ENCODE assay signal across 26 cellular contexts in the genomic region with DNA sequence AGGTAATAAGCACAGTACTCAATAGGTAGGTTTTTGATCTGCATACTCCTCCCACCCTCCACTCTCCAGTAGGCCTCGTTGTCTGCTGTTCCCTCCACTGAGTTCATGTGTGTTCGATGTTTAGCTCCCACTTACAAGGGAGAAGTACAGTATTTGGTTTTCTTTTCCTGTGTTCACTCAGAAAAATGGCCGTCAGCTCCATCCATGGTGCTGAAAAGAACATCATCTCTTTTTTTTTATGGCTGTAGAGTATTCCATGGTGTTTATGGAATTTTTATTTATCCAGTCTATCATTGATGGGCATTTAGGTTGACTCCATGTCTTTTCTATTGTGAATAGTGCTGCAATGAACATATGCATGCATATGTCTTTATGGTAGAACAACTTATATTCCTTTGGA.
DNase-seq lines count a peak whose midpoint lies in the region; ATAC-seq, FAIRE-seq and TF ChIP-seq lines count a peak whose summit lies in the region.
"Had no signal": no experiment of that assay in that cellular context is flagged by ENCODE, and none has a peak within 500 bp of the region (broad histone marks: within the 10 kb centered on the region; RNA-seq: fewer than 3 reads in every experiment).

No MANE protein-coding gene starts in this region.

- no peaks in the 10 kb centered on the region for H3K36me3 ChIP-seq in HCT116 (ENCODE audit: control insufficient read depth in 1 of 2, insufficient read depth in 2 of 2, low read length in 2 of 2)
- no peaks in the 10 kb centered on the region for H3K36me3 ChIP-seq in CD8-positive, alpha-beta memory T cell (ENCODE audit: insufficient read depth, low read length)
- H3K36me3 ChIP-seq in PC-9 (ENCODE audit: low read depth): no peaks in the 10 kb centered on the region
- H3K36me3 ChIP-seq: BLaER1 treated with 17β-estradiol and CSF1 and Interleukin-3, amounts not matched to agents 10 nM and 100 nM had no signal

- no peak overlapping the region for H3K9ac ChIP-seq in HCT116 (ENCODE audit: low read length)
- H3K9ac ChIP-seq: BLaER1 treated with 17β-estradiol and CSF1 and Interleukin-3, amounts not matched to agents 10 nM and 100 nM had no signal

- H3K9me3 Mint-ChIP-seq in CD8-positive, alpha-beta memory T cell: peaks cover 9 to 57% (median 12%) of the 10 kb centered on the region in 5 donors

- H4K20me1 ChIP-seq in HCT116 (ENCODE audit: insufficient read depth) (no peaks in the 10 kb centered on the region), PC-9 (ENCODE audit: insufficient read depth) (no peaks in the 10 kb centered on the region)
- H4K20me1 ChIP-seq: BLaER1 treated with 17β-estradiol and CSF1 and Interleukin-3, amounts not matched to agents 10 nM and 100 nM had no signal

- TF ChIP-seq CTCF in A549 (IDR thresholded peaks at IDR 0.05): no peak
- no peak for TF ChIP-seq CTCF in HCT116 (IDR thresholded peaks at IDR 0.05 in 2 of 3, conservative IDR thresholded peaks at IDR 0.05 in 1 of 3; ENCODE audit: borderline replicate concordance in 1 of 3, insufficient read depth in 1 of 3, low read depth in 2 of 3, low read length in 2 of 3)
- TF ChIP-seq CTCF in PC-9 (conservative IDR thresholded peaks at IDR 0.05): no peak

- H3K4me1 ChIP-seq in A549 (no peaks in the 10 kb centered on the region), HCT116 (ENCODE audit: control insufficient read depth in 1 of 2, insufficient read depth in 2 of 2, low read length in 2 of 2) (no peaks in the 10 kb centered on the region), PC-9 (replicated peaks; ENCODE audit: insufficient read depth) (no peaks in the 10 kb centered on the region)
- H3K4me1 ChIP-seq in CD8-positive, alpha-beta memory T cell (ENCODE audit: insufficient read depth, low read length): no peaks in the 10 kb centered on the region
- H3K4me1 ChIP-seq: BLaER1 treated with 17β-estradiol and CSF1 and Interleukin-3, amounts not matched to agents 10 nM and 100 nM had no signal

- H2AFZ ChIP-seq in HCT116 (ENCODE audit: low read depth, low read length, poor library complexity, severe bottlenecking): no peak overlapping the region
- no peak overlapping the region for H2AFZ ChIP-seq in PC-9

- no peaks in the 10 kb centered on the region for H3K4me1 Mint-ChIP-seq in CD8-positive, alpha-beta memory T cell
- H3K4me1 Mint-ChIP-seq: B cell had no signal

- no peak overlapping the region for H3K4me3 Mint-ChIP-seq in CD8-positive, alpha-beta memory T cell
- H3K4me3 Mint-ChIP-seq: B cell; CD4-positive, alpha-beta T cell; CD8-positive, alpha-beta T cell had no signal

- WGBS in A549 (ENCODE audit: missing lambda C conversion rate): 3% methylated on average over 3 of the region's 3 CpGs

- peaks cover 0 to 2% of the 10 kb centered on the region in 2 donors for H3K27me3 Mint-ChIP-seq in CD8-positive, alpha-beta memory T cell
- H3K27me3 Mint-ChIP-seq: B cell; CD4-positive, alpha-beta T cell had no signal

- H3K9me2 ChIP-seq in HCT116 (ENCODE audit: insufficient read depth): no peaks in the 10 kb centered on the region
- H3K9me2 ChIP-seq in PC-9 (ENCODE audit: insufficient read depth): no peaks in the 10 kb centered on the region

- H3K4me2 ChIP-seq in A549: no peak overlapping the region
- no peak overlapping the region for H3K4me2 ChIP-seq in HCT116 (ENCODE audit: low read length)
- H3K4me2 ChIP-seq in PC-9: no peak overlapping the region
- H3K4me2 ChIP-seq: BLaER1 treated with 17β-estradiol and CSF1 and Interleukin-3, amounts not matched to agents 10 nM and 100 nM had no signal

- H3K36me3 Mint-ChIP-seq in CD8-positive, alpha-beta memory T cell: no peaks in the 10 kb centered on the region
- H3K36me3 Mint-ChIP-seq: CD8-positive, alpha-beta T cell had no signal

- CTCF ChIA-PET in A549 (lab: Yijun Ruan, JAX) (no interaction called here), HCT116 (lab: Charles Lee) (no interaction called here), PC-9 (lab: Charles Lee) (no interaction called here)
- CTCF ChIA-PET in CD8-positive, alpha-beta memory T cell (lab: Charles Lee): no interaction called here

- BruUV-seq in HCT116 (replicated peaks; lab: Mats Ljungman, UMichigan) (no TSS peak), PC-9 (replicated peaks; lab: Mats Ljungman, UMichigan) (no TSS peak)

- H3K79me2 ChIP-seq in HCT116 (ENCODE audit: insufficient read depth, low read length) (no peaks in the 10 kb centered on the region), PC-9 (ENCODE audit: low read depth) (no peaks in the 10 kb centered on the region)

- no peak for TF ChIP-seq EP300 in A549 (IDR thresholded peaks at IDR 0.05)

- TF ChIP-seq POLR2A in A549 (IDR thresholded peaks at IDR 0.05; ENCODE audit: low read length) (no peak), HCT116 (IDR thresholded peaks at IDR 0.05; ENCODE audit: borderline replicate concordance, extremely low read depth, insufficient read depth, insufficient read length) (no peak)

- no peak overlapping the region for H3K27ac ChIP-seq in A549
- H3K27ac ChIP-seq in HCT116 (ENCODE audit: low read depth, low read length): no peak overlapping the region
- H3K27ac ChIP-seq in CD8-positive, alpha-beta memory T cell (ENCODE audit: low read depth, low read length): no peak overlapping the region
- H3K27ac ChIP-seq in PC-9: no peak overlapping the region
- H3K27ac ChIP-seq: BLaER1 treated with 17β-estradiol and CSF1 and Interleukin-3, amounts not matched to agents 10 nM and 100 nM; C4-2B had no signal

- H3K9me3 ChIP-seq in A549 (peaks cover 17% of the 10 kb centered on the region; the same call in 2 of the 3 replicates), HCT116 (ENCODE audit: control insufficient read depth in 1 of 2, insufficient read depth in 1 of 2, low read depth in 1 of 2, low read length in 2 of 2) (no peaks in the 10 kb centered on the region), PC-9 (ENCODE audit: insufficient read depth, low read depth) (no peaks in the 10 kb centered on the region)
- H3K9me3 ChIP-seq in CD8-positive, alpha-beta memory T cell (ENCODE audit: low read length): no peaks in the 10 kb centered on the region

- RAD21 ChIA-PET in HCT116 (lab: Charles Lee; ENCODE audit: low non-redundant PET in 1 of 2, low total read pairs in 2 of 2, uncharacterized antibody in 2 of 2, unreplicated experiment in 2 of 2): no interaction called here

- no peak for FAIRE-seq in A549 (lab: Jason Lieb, UNC)
- FAIRE-seq: A204.1, GM12878, GM12892, GM18507, GM19239 had no signal

- no peak for DNase-seq in A549 (ENCODE audit: low read depth in 1 of 2, low spot score in 1 of 2)
- no peak for DNase-seq in HCT116 (ENCODE audit: low read depth, low spot score)
- DNase-seq in foreskin melanocyte: peak; percentile 22
- no peak for DNase-seq in CD8-positive, alpha-beta memory T cell
- no peak for DNase-seq in PC-9
- DNase-seq: 8988T; AML-193; CD4-positive, alpha-beta T cell; CD8-positive, alpha-beta T cell; COR-L47; DMS 273 treated with DMSO at 0.1 percent for 48 hours; DMS153; DMS53; DMS79; DND-41; EL; GDM1 had no signal

- no peak overlapping the region for H3K27ac Mint-ChIP-seq in CD8-positive, alpha-beta memory T cell
- H3K27ac Mint-ChIP-seq: B cell; CD4-positive, alpha-beta T cell; CD8-positive, alpha-beta T cell had no signal

- no peaks in the 10 kb centered on the region for H3F3A ChIP-seq in PC-9 (ENCODE audit: insufficient read depth, low read depth)

- no peaks in the 10 kb centered on the region for H3K27me3 ChIP-seq in HCT116 (ENCODE audit: insufficient read depth, low read length)
- H3K27me3 ChIP-seq in CD8-positive, alpha-beta memory T cell (ENCODE audit: insufficient read depth, low read length, poor library complexity, severe bottlenecking): no peaks in the 10 kb centered on the region
- no peaks in the 10 kb centered on the region for H3K27me3 ChIP-seq in PC-9 (ENCODE audit: insufficient read depth, low read depth)
- H3K27me3 ChIP-seq: BLaER1 treated with 17β-estradiol and CSF1 and Interleukin-3, amounts not matched to agents 10 nM and 100 nM had no signal

- POLR2A ChIA-PET in A549 (lab: Yijun Ruan, JAX): no interaction called here
- POLR2A ChIA-PET in HCT116 (lab: Charles Lee): no interaction called here
- POLR2A ChIA-PET in CD8-positive, alpha-beta memory T cell (lab: Charles Lee): no interaction called here
- POLR2A ChIA-PET in PC-9 (lab: Charles Lee; ENCODE audit: unreplicated experiment): no interaction called here

- ATAC-seq in A549 (no peak), HCT116 (no peak), GM21381 (IDR thresholded peaks at IDR 0.05; ENCODE audit: unreplicated experiment) (no peak)
- ATAC-seq: CD8-positive, alpha-beta T cell; GM12878 had no signal

- H3K4me3 ChIP-seq in A549 (no peak overlapping the region), HCT116 (replicated peaks in 1 of 2; ENCODE audit: low read depth in 1 of 2, low read length in 2 of 2) (no peak overlapping the region), PC-9 (no peak overlapping the region)
- no peak overlapping the region for H3K4me3 ChIP-seq in CD8-positive, alpha-beta memory T cell (ENCODE audit: low read length)
- H3K4me3 ChIP-seq: BLaER1 treated with 17β-estradiol and CSF1 and Interleukin-3, amounts not matched to agents 10 nM and 100 nM; GM12878 had no signal

- TF ChIP-seq RAD21 in A549 (conservative IDR thresholded peaks at IDR 0.05 in 1 of 2, IDR thresholded peaks at IDR 0.05 in 1 of 2): no peak
- no peak for TF ChIP-seq RAD21 in HCT116 (IDR thresholded peaks at IDR 0.05; ENCODE audit: low read depth)

- intact Hi-C loops in HCT116 (cut with micrococcal nuclease) (no loop called here), PC-9 (cut with micrococcal nuclease; ENCODE audit: unreplicated experiment) (no loop called here)

TF ChIP-seq in A549, 52 proteins besides CTCF, POLR2A, EP300 and RAD21 (continues in another document):
- TF ChIP-seq KDM5A (IDR thresholded peaks at IDR 0.05): no peak
- no peak for TF ChIP-seq BHLHE40 (IDR thresholded peaks at IDR 0.05; ENCODE audit: low read depth, low read length)

TF ChIP-seq in HCT116, 20 proteins besides CTCF, POLR2A, EP300 and RAD21 (continues in another document):
- no peak for TF ChIP-seq YY1 (IDR thresholded peaks at IDR 0.05; ENCODE audit: extremely low read depth, insufficient replicate concordance, low read depth, low read length)
